Comparison of ENCODE assay signal across 9 cellular contexts in genomic region chr3:147191795-147192385, GRCh38.
A peak's percentile ranks its signal among the peaks of the same experiment; 100 is the strongest.
DNase-seq lines count a peak whose midpoint lies in the region; ATAC-seq, FAIRE-seq and TF ChIP-seq lines count a peak whose summit lies in the region.
"Had no signal": no experiment of that assay in that cellular context is flagged by ENCODE, and none has a peak within 500 bp of the region (broad histone marks: within the 10 kb centered on the region; RNA-seq: fewer than 3 reads in every experiment).

No MANE protein-coding gene starts in this region.

- H3K36me3 Mint-ChIP-seq in CD4-positive, alpha-beta T cell (ENCODE audit: low read depth), result no peaks in the 10 kb centered on the region
- H3K36me3 Mint-ChIP-seq: IgD-negative memory B cell had no signal

- CTCF ChIA-PET in CD4-positive, alpha-beta T cell (lab: Charles Lee), result no interaction called here

- no peaks in the 10 kb centered on the region for H3K27me3 ChIP-seq in CD4-positive, alpha-beta T cell (ENCODE audit: control insufficient read depth, insufficient read depth, low read length)

- FAIRE-seq in RCC 7860 (lab: Jason Lieb, UNC), result no peak

- H3K9me3 ChIP-seq in CD4-positive, alpha-beta T cell (ENCODE audit: control insufficient read depth, low read length), result no peaks in the 10 kb centered on the region

- H3K4me1 Mint-ChIP-seq in CD4-positive, alpha-beta T cell (ENCODE audit: low read depth), result no peaks in the 10 kb centered on the region
- H3K4me1 Mint-ChIP-seq: IgD-negative memory B cell had no signal

- ATAC-seq in GM18517 (IDR thresholded peaks at IDR 0.05; ENCODE audit: unreplicated experiment) (peak; percentile 70), HG03565 (IDR thresholded peaks at IDR 0.05; ENCODE audit: unreplicated experiment) (peak; percentile 60)
- ATAC-seq in CD4-positive, alpha-beta T cell (ENCODE audit: poor library complexity), result no peak

- POLR2A ChIA-PET in CD4-positive, alpha-beta T cell (lab: Charles Lee), result no interaction called here

- no peaks in the 10 kb centered on the region for H3K27me3 Mint-ChIP-seq in CD4-positive, alpha-beta T cell
- H3K27me3 Mint-ChIP-seq: IgD-negative memory B cell had no signal

- TF ChIP-seq CTCF in CD4-positive, alpha-beta T cell (IDR thresholded peaks at IDR 0.05), result no peak

- no peak overlapping the region for H3K27ac Mint-ChIP-seq in CD4-positive, alpha-beta T cell
- H3K27ac Mint-ChIP-seq: IgD-negative memory B cell had no signal

- intact Hi-C loops in CD4-positive, alpha-beta T cell (cut with DNase I, micrococcal nuclease), result no loop called here

- no peak for TF ChIP-seq POLR2A in erythroblast (IDR thresholded peaks at IDR 0.05; ENCODE audit: low read length)

- H3K27ac ChIP-seq in CD4-positive, alpha-beta T cell (ENCODE audit: low read depth, low read length), result no peak overlapping the region

- no peak overlapping the region for H3K4me3 Mint-ChIP-seq in CD4-positive, alpha-beta T cell
- H3K4me3 Mint-ChIP-seq: IgD-negative memory B cell had no signal

- DNase-seq in AML-193 (lab: John Stamatoyannopoulos, UW) (peak; percentile 36 to 42), RCC 7860 (ENCODE audit: low spot score) (peak; percentile 30), erythroblast (lab: John Stamatoyannopoulos, UW) (peak; percentile 38 to 59), pons (ENCODE audit: low spot score) (peak; percentile 74)
- no peak for DNase-seq in CD4-positive, alpha-beta T cell
- no peak for DNase-seq in activated effector memory CD4-positive, alpha-beta T cell treated with anti-CD3 and anti-CD28 coated beads, Interleukin-2, amount 50 U/mL, for 16 hours

- H3K9me3 Mint-ChIP-seq in CD4-positive, alpha-beta T cell, result peaks cover 3% of the 10 kb centered on the region

Comparison
In these comparisons a context has a peak if more than half of its experiments do, and no peak if none do; other contexts are left out.
1. DNase-seq: peak in AML-193 (2 of 2), RCC 7860 (single experiment), erythroblast (2 of 2) and pons (single experiment); none in CD4-positive, alpha-beta T cell (0 of 10) and activated effector memory CD4-positive, alpha-beta T cell treated with anti-CD3 and anti-CD28 coated beads, Interleukin-2, amount 50 U/mL, for 16 hours (single experiment).